ENCODE assay signal across 23 cellular contexts in the genomic region with DNA sequence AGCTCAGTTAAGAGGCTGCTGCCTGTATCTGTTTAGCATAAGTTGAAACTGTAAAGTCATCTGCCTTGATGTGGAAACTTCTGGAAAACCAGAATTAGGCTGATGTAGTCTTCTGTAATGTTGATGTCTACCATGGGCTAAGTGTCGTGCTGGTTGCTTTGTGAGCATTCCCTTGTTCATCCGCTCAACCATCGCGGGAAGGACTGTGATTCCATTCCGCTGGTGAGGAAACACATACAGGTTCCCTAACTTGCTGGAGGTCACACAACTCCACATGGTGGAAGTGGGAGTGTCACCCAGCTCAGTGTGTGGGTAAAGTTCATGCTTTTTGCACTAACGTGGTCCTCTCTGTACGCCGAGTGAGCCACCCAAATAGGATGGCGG. TPM values are rescaled to one million over a fixed set of nuclear protein-coding genes. Genes with fewer than 3 reads are reported as not detected.
"Had no signal": no experiment of that assay in that cellular context is flagged by ENCODE, and none has a peak within 500 bp of the region (broad histone marks: within the 10 kb centered on the region; RNA-seq: fewer than 3 reads in every experiment).

No MANE protein-coding gene starts in this region.

- H3K27ac ChIP-seq: prostate gland, right atrium auricular region, tibial artery, VCaP had no signal

- DNase-seq: activated CD4-positive, CD25-positive, alpha-beta regulatory T cell treated with anti-CD3 and anti-CD28 coated beads, Interleukin-2, amount 50 U/mL, for 72 hours; activated CD8-positive, alpha-beta memory T cell treated with anti-CD3 and anti-CD28 coated beads for 24 hours; activated CD8-positive, alpha-beta memory T cell treated with anti-CD3 and anti-CD28 coated beads, Interleukin-2, amount 50 U/mL, for 48 hours; activated gamma-delta T cell treated with Interleukin-2 at 50 U/mL for 16 hours; activated naive CD8-positive, alpha-beta T cell treated with anti-CD3 and anti-CD28 coated beads for 36 hours; amniotic stem cell; caudate nucleus; foreskin melanocyte; kidney; midbrain; stimulated activated naive CD8-positive, alpha-beta T cell treated with anti-CD3 and anti-CD28 coated beads, Interleukin-15, Interleukin-2, amounts not matched to agents 100 U/mL and 50 U/mL, for 24 hours; substantia nigra; T-helper 2 cell; tibial artery had no signal

- H3K9me3 Mint-ChIP-seq: activated naive CD8-positive, alpha-beta T cell treated with anti-CD3 and anti-CD28 coated beads for 36 hours had no signal

- H3K4me1 Mint-ChIP-seq: activated naive CD8-positive, alpha-beta T cell treated with anti-CD3 and anti-CD28 coated beads for 36 hours had no signal

- H3K36me3 ChIP-seq: prostate gland had no signal

- H3K27me3 Mint-ChIP-seq: activated naive CD8-positive, alpha-beta T cell treated with anti-CD3 and anti-CD28 coated beads for 36 hours had no signal

- ATAC-seq: left lobe of liver; stimulated activated naive CD8-positive, alpha-beta T cell treated with anti-CD3 and anti-CD28 coated beads, Interleukin-15, Interleukin-2, amounts not matched to agents 100 U/mL and 50 U/mL, for 24 hours had no signal

- H3K27ac Mint-ChIP-seq: activated naive CD8-positive, alpha-beta T cell treated with anti-CD3 and anti-CD28 coated beads for 36 hours had no signal

- H3K9me3 ChIP-seq: prostate gland, right atrium auricular region, tibial artery had no signal

- H3K4me3 ChIP-seq: lung, prostate gland, right atrium auricular region, tibial artery had no signal

- H3K4me3 Mint-ChIP-seq: activated naive CD8-positive, alpha-beta T cell treated with anti-CD3 and anti-CD28 coated beads for 36 hours had no signal

- H3K4me1 ChIP-seq: prostate gland, right atrium auricular region, tibial artery had no signal

- H3K27me3 ChIP-seq: right atrium auricular region, tibial artery had no signal

RNA-seq across cellular contexts. Expression of a gene that starts 4.0 kb away (rescaled TPM):
- total RNA-seq: activated naive CD8-positive, alpha-beta T cell treated with anti-CD3 and anti-CD28 coated beads for 36 hours; fibroblast of lung; left lobe of liver; osteocyte had no signal
- polyA plus RNA-seq: fibroblast of lung, neural cell had no signal

RNA-seq across cellular contexts. Expression of a gene that starts 40.8 kb away (rescaled TPM):
- total RNA-seq: epithelial cell of proximal tubule, right atrium auricular region had no signal
